7 cellular contexts compared by ENCODE assay signal in the genomic region with DNA sequence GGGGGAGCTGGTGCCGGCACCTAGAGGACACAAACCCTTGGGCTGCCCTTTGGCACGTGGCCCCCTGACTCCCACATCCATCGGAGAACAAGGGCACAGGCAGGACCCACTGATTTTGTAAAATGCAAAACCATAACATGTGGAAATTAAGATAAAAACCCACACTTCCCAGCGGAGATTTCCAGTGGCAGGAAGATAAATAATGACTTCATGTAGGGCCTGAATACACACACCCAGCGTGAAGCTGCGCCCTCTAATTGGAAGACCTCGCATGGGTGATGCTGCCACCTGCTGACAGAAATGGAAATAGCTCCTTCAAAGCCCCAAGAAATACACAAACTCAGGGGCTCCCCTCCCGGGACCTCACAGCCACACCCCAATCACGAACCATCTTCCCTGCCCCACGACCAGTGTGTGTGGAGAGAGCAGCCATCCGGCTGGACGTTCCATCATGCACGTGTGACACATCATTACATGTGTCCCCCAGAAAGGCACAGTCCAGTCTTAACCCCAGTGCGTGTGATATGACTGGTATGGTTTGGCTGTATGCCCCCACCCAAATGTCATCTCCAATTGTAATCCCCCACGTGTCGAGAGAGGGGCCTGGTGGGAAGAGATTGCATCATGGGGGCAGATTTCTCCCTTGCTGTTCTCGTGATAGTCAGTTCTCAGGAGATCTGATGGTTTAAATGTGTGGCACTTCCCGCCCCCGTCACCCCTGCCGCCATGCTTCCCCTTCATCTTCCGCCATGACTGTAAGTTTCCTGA. TPM values are rescaled to one million over a fixed set of nuclear protein-coding genes. Genes with fewer than 3 reads are reported as not detected.
A peak's percentile ranks its signal among the peaks of the same experiment; 100 is the strongest.
DNase-seq lines count a peak whose midpoint lies in the region; ATAC-seq and TF ChIP-seq lines count a peak whose summit lies in the region.

No MANE protein-coding gene starts in this region.

- in situ Hi-C loops in GM13977 (cut with MboI; ENCODE audit: low pct_unique_long_range_greater_than_20kb, low sequenced_read_pairs, unreplicated experiment) = no loop called here

- DNase-seq in GM13977 (ENCODE audit: low spot score) (peak; percentile 89), NCI-H1092 (lab: John Stamatoyannopoulos, UW) (peak; percentile 33), T-helper 2 cell (peak; percentile 40 to 69 (median 59)), amniotic epithelial cell (ENCODE audit: low read depth) (peak; percentile 78), left ventricle myocardium superior (peak; percentile 63), sciatic nerve (ENCODE audit: low spot score) (peak; percentile 88)

- TF ChIP-seq CTCF in GM13977 (IDR thresholded peaks at IDR 0.05; ENCODE audit: extremely low read depth, insufficient read depth, missing control alignments) = peak; percentile 81

- intact Hi-C loops in left ventricle myocardium superior (cut with micrococcal nuclease) (loop anchor here (5.0 kb wide), 1 partner anchor 127 kb away; no protein-coding TSS in a partner anchor), sciatic nerve (cut with DNase I) (loop anchor here (5.0 kb wide), 1 partner anchor 127 kb away; no protein-coding TSS in a partner anchor)

- peak; percentile 76 for ATAC-seq in left ventricle myocardium superior
- peak; percentile 82 for ATAC-seq in sciatic nerve
- no peak for ATAC-seq in HG02588 (IDR thresholded peaks at IDR 0.05; ENCODE audit: unreplicated experiment)

RNA-seq across cellular contexts. Expression of a gene that starts 5.7 kb away (rescaled TPM):
- total RNA-seq in left ventricle myocardium superior (48.6 TPM), sciatic nerve (35.4 TPM)

RNA-seq across cellular contexts. Expression of a gene that starts 7.8 kb away (rescaled TPM):
- total RNA-seq in left ventricle myocardium superior (11.6 TPM), sciatic nerve (35.4 TPM)

RNA-seq across cellular contexts. Expression of a gene that starts 30.8 kb away (rescaled TPM):
- 12.5 TPM for total RNA-seq in left ventricle myocardium superior
- 18.9 TPM for total RNA-seq in sciatic nerve

RNA-seq across cellular contexts. Expression of a gene that starts 33.2 kb away (rescaled TPM):
- total RNA-seq in left ventricle myocardium superior = 0.05 TPM
- total RNA-seq in sciatic nerve = not detected

Comparison
In these comparisons a context has a peak if more than half of its experiments do, and no peak if none do; other contexts are left out.
1. DNase-seq: peak in every context shown above with its lines; median percentile 89 in GM13977; 88 in sciatic nerve; 78 in amniotic epithelial cell; 63 in left ventricle myocardium superior; 59 in T-helper 2 cell; 33 in NCI-H1092.